Comparison of ENCODE assay signal across 1 cellular context in genomic region chr14:36423430-36423829, GRCh38.
TF ChIP-seq lines count a peak whose summit lies in the region.

No MANE protein-coding gene starts in this region.

TF ChIP-seq in GM23338, 12 proteins besides CTCF, POLR2A, EP300 and RAD21 (continued from another document):
- TF ChIP-seq REST (IDR thresholded peaks at IDR 0.05; ENCODE audit: unreplicated experiment): no peak
- TF ChIP-seq NANOG (IDR thresholded peaks at IDR 0.05; ENCODE audit: borderline replicate concordance): no peak
- no peak for TF ChIP-seq ZNF114 (CRISPR knock-in tag; IDR thresholded peaks at IDR 0.05)
- TF ChIP-seq ZNF462 (CRISPR knock-in tag; IDR thresholded peaks at IDR 0.05): no peak
- TF ChIP-seq STAT1 (IDR thresholded peaks at IDR 0.05; ENCODE audit: unreplicated experiment): no peak
- no peak for TF ChIP-seq POLR2AphosphoS5 (IDR thresholded peaks at IDR 0.05; ENCODE audit: low read depth)
- TF ChIP-seq ETS1 (IDR thresholded peaks at IDR 0.05): no peak
- no peak for TF ChIP-seq ZNF331 (CRISPR knock-in tag; IDR thresholded peaks at IDR 0.05; ENCODE audit: low read depth)
- TF ChIP-seq CREB1 (CRISPR knock-in tag; IDR thresholded peaks at IDR 0.05; ENCODE audit: low read depth): no peak
